Comparison of ENCODE assay signal across 1 cellular context in genomic region chr10:23968296-23968695, GRCh38.
TF ChIP-seq lines count a peak whose summit lies in the region.

No MANE protein-coding gene starts in this region.

TF ChIP-seq in GM12878, 131 proteins besides CTCF, POLR2A, EP300 and RAD21 (continued from another document):
- TF ChIP-seq RUNX3 (IDR thresholded peaks at IDR 0.05; ENCODE audit: low read length) (peak; percentile 25; the same call in 1 of the 2 replicates), SKIL (IDR thresholded peaks at IDR 0.05; ENCODE audit: low read depth, poor library complexity, severe bottlenecking) (no peak), FOXM1 (IDR thresholded peaks at IDR 0.05; ENCODE audit: low read depth, low read length) (no peak), CHD1 (IDR thresholded peaks at IDR 0.05; ENCODE audit: low read depth, low read length) (no peak), NFIC (IDR thresholded peaks at IDR 0.05; ENCODE audit: low read depth, low read length) (no peak), SRF (IDR thresholded peaks at IDR 0.05; ENCODE audit: low read depth in 2 of 2, low read length in 2 of 2) (no peak), SMAD5 (IDR thresholded peaks at IDR 0.05; ENCODE audit: low read depth) (no peak), MTA2 (IDR thresholded peaks at IDR 0.05; ENCODE audit: low read depth) (0 out of 2 replicates have a peak, but pooled peaks have one; percentile 11)
